Comparison of ENCODE assay signal across 1 cellular context in the genomic region with DNA sequence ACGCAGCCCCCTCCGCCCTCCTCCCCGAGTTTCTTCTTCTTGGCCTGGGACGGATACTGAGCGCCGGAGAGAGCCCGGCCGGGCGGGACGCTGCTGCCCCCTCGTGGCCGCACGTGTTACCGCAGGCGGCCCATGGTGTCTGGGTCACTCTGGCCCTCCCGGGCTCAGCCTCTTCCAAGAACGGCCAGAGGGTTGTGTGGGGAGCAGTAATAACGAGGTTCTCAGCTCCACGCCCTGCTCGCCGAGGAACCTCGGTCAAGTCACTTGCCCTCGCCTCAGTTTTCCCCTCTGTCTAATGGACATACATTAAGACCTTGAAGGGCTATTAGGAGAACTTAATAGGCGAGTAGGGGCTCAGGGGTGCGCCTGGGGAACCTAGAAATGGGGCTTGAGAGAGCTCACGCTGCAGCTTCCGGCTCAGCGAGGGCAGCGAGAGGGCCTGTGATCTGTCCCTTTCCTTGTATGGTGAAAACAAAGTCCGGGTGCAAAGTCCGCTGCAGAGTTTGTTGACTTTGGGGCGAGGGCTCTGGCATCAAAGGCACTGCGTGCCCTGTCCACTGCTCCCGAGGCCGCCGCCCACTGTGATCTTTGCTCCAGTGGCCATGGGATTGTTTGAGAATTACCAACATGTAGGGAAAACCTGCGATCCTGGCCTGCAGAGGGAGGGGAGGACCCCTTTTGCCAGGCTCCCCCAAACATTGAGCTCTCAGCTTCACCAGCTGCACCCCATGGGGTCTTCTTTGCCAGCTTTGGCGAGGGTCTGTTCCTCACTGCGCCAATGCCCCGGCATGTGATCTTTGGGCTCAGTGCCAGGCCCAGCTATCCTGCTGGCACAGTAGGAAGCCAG.
A peak's percentile ranks its signal among the peaks of the same experiment; 100 is the strongest.
TF ChIP-seq lines count a peak whose summit lies in the region.

No MANE protein-coding gene starts in this region.

TF ChIP-seq in HepG2, 621 proteins besides CTCF, POLR2A, EP300 and RAD21 (continued from another document and continues in another):
- TF ChIP-seq BCLAF1 (IDR thresholded peaks at IDR 0.05) (no peak), ZNF780A (CRISPR knock-in tag; IDR thresholded peaks at IDR 0.05) (no peak), TFDP1 (CRISPR knock-in tag; IDR thresholded peaks at IDR 0.05; ENCODE audit: borderline replicate concordance) (0 out of 2 replicates have a peak, but pooled peaks have one; percentile 43), YEATS4 (CRISPR knock-in tag; IDR thresholded peaks at IDR 0.05; ENCODE audit: borderline replicate concordance) (peak; percentile 92), SKIL (CRISPR knock-in tag; IDR thresholded peaks at IDR 0.05; ENCODE audit: borderline replicate concordance) (peak; percentile 90), ZNF138 (CRISPR knock-in tag; IDR thresholded peaks at IDR 0.05; ENCODE audit: low read depth) (0 out of 2 replicates have a peak, but pooled peaks have one; percentile 47), FUBP1 (CRISPR knock-in tag; IDR thresholded peaks at IDR 0.05; ENCODE audit: borderline replicate concordance) (no peak), ZNF431 (CRISPR knock-in tag; IDR thresholded peaks at IDR 0.05; ENCODE audit: borderline replicate concordance, low read depth) (peak; percentile 92), ZNF430 (CRISPR knock-in tag; IDR thresholded peaks at IDR 0.05) (peak; percentile 96; the same call in 1 of the 2 replicates), ZFX (CRISPR knock-in tag; IDR thresholded peaks at IDR 0.05; ENCODE audit: low read depth) (peak; percentile 88), ZNF567 (CRISPR knock-in tag; IDR thresholded peaks at IDR 0.05; ENCODE audit: borderline replicate concordance) (peak; percentile 27; the same call in 1 of the 2 replicates), ZNF766 (CRISPR knock-in tag; IDR thresholded peaks at IDR 0.05; ENCODE audit: borderline replicate concordance) (no peak; the same call in 1 of the 2 replicates), JUNB (CRISPR knock-in tag; IDR thresholded peaks at IDR 0.05; ENCODE audit: borderline replicate concordance) (peak; percentile 41; the same call in 1 of the 2 replicates), MZF1 (CRISPR knock-in tag; IDR thresholded peaks at IDR 0.05; ENCODE audit: borderline replicate concordance) (0 out of 2 replicates have a peak, but pooled peaks have one; percentile 33), GFI1 (CRISPR knock-in tag; IDR thresholded peaks at IDR 0.05; ENCODE audit: borderline replicate concordance) (no peak; the same call in 1 of the 2 replicates), SRSF9 (IDR thresholded peaks at IDR 0.05; ENCODE audit: borderline replicate concordance, insufficient read depth, low read depth, low read length, poor library complexity, severe bottlenecking) (no peak), ZNF850 (CRISPR knock-in tag; conservative IDR thresholded peaks at IDR 0.05) (0 out of 2 replicates have a peak, but pooled peaks have one; percentile 70), ARID5B (CRISPR knock-in tag; IDR thresholded peaks at IDR 0.05) (peak; percentile 95), ZNF546 (CRISPR knock-in tag; conservative IDR thresholded peaks at IDR 0.05) (no peak), RFXANK (CRISPR knock-in tag; IDR thresholded peaks at IDR 0.05) (0 out of 2 replicates have a peak, but pooled peaks have one; percentile 50), SNAPC4 (CRISPR knock-in tag; IDR thresholded peaks at IDR 0.05) (no peak), RFXAP (CRISPR knock-in tag; IDR thresholded peaks at IDR 0.05; ENCODE audit: borderline replicate concordance) (no peak), ZBTB20 (CRISPR knock-in tag; IDR thresholded peaks at IDR 0.05; ENCODE audit: borderline replicate concordance, low read depth) (peak; percentile 61; the same call in 1 of the 2 replicates)
- TF ChIP-seq, protein P1, sequence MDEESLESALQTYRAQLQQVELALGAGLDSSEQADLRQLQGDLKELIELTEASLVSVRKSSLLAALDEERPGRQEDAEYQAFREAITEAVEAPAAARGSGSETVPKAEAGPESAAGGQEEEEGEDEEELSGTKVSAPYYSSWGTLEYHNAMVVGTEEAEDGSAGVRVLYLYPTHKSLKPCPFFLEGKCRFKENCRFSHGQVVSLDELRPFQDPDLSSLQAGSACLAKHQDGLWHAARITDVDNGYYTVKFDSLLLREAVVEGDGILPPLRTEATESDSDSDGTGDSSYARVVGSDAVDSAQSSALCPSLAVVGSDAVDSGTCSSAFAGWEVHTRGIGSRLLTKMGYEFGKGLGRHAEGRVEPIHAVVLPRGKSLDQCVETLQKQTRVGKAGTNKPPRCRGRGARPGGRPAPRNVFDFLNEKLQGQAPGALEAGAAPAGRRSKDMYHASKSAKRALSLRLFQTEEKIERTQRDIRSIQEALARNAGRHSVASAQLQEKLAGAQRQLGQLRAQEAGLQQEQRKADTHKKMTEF (CRISPR knock-in tag; IDR thresholded peaks at IDR 0.05), result peak; percentile 95
- TF ChIP-seq, protein P2, sequence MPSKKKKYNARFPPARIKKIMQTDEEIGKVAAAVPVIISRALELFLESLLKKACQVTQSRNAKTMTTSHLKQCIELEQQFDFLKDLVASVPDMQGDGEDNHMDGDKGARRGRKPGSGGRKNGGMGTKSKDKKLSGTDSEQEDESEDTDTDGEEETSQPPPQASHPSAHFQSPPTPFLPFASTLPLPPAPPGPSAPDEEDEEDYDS (CRISPR knock-in tag; IDR thresholded peaks at IDR 0.05), result peak; percentile 46; the same call in 1 of the 2 replicates
- TF ChIP-seq, protein P3, sequence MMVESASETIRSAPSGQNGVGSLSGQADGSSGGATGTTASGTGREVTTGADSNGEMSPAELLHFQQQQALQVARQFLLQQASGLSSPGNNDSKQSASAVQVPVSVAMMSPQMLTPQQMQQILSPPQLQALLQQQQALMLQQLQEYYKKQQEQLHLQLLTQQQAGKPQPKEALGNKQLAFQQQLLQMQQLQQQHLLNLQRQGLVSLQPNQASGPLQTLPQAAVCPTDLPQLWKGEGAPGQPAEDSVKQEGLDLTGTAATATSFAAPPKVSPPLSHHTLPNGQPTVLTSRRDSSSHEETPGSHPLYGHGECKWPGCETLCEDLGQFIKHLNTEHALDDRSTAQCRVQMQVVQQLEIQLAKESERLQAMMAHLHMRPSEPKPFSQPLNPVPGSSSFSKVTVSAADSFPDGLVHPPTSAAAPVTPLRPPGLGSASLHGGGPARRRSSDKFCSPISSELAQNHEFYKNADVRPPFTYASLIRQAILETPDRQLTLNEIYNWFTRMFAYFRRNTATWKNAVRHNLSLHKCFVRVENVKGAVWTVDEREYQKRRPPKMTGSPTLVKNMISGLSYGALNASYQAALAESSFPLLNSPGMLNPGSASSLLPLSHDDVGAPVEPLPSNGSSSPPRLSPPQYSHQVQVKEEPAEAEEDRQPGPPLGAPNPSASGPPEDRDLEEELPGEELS (CRISPR knock-in tag; IDR thresholded peaks at IDR 0.05), result peak; percentile 90
